ENCODE assay signal across 1 cellular context in the genomic region with DNA sequence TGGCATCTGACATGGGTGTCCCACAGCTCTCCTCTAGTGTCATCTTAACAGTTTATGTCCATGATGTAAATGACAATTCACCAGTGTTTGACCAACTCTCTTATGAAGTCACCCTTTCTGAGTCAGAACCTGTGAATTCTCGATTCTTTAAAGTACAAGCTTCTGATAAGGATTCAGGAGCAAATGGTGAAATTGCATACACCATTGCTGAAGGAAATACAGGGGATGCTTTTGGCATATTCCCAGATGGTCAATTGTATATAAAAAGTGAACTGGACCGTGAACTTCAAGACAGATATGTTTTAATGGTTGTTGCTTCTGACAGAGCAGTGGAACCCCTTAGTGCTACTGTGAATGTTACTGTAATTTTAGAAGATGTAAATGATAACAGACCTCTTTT.
TF ChIP-seq lines count a peak whose summit lies in the region.

No MANE protein-coding gene starts in this region.

TF ChIP-seq in endothelial cell of umbilical vein, 7 proteins besides CTCF, POLR2A, EP300 and RAD21:
- TF ChIP-seq JUN (IDR thresholded peaks at IDR 0.05; ENCODE audit: borderline replicate concordance, insufficient read depth, insufficient read length, low read depth) (no peak), POLR2AphosphoS5 (IDR thresholded peaks at IDR 0.05; ENCODE audit: insufficient read depth, low read depth, low read length) (no peak), GATA2 (IDR thresholded peaks at IDR 0.05; ENCODE audit: insufficient read depth, insufficient read length, low read depth, low read length) (no peak), EZH2 (IDR thresholded peaks at IDR 0.05; ENCODE audit: borderline replicate concordance, low read depth, low read length, severe bottlenecking) (no peak), FOS (IDR thresholded peaks at IDR 0.05; ENCODE audit: borderline replicate concordance, insufficient read depth, low read length) (no peak), MYC (IDR thresholded peaks at IDR 0.05; ENCODE audit: low read depth, low read length) (no peak)
- TF ChIP-seq, protein P1, sequence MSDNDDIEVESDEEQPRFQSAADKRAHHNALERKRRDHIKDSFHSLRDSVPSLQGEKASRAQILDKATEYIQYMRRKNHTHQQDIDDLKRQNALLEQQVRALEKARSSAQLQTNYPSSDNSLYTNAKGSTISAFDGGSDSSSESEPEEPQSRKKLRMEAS (IDR thresholded peaks at IDR 0.05; ENCODE audit: insufficient read depth, insufficient read length) = no peak
